ENCODE assay signal across 8 cellular contexts in the genomic region with DNA sequence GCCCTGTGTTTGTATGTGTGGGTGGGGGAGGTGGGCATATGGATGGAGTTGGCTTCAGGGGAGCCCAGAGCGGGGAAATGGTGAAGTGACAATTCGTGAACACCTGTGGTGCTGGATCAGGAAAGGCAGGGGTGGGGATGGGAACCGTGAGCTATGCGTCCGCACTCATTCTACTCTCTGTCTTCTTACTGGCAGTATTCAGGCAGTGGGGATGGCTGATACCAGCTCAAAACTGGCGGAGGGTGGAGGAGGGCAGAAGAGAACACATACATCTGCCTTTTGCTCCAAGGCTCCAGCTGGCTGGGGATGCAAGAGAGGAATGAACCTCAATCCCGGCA. TPM values are rescaled to one million over a fixed set of nuclear protein-coding genes. Genes with fewer than 3 reads are reported as not detected.
DNase-seq lines count a peak whose midpoint lies in the region; ATAC-seq and TF ChIP-seq lines count a peak whose summit lies in the region.
"Not testable (repeated sequence)": the region's sequence is repeated elsewhere in the genome, so short reads cannot be mapped to it uniquely, and the experiment has no call there.

No MANE protein-coding gene starts in this region.

- not testable (repeated sequence) for ATAC-seq in CD4-positive, CD25-positive, alpha-beta regulatory T cell (ENCODE audit: low read depth in 2 of 2); IMR-90 (ENCODE audit: low read depth)
- peak; percentile 31 for ATAC-seq in body of pancreas

- H3K9ac ChIP-seq in IMR-90 (ENCODE audit: low read depth, low read length): peak overlapping the region; percentile 76
- peak overlapping the region; percentile 57 to 85 for H3K9ac ChIP-seq in stomach smooth muscle (ENCODE audit: low read length in 2 of 2)

- H3K14ac ChIP-seq in IMR-90 (replicated peaks; ENCODE audit: low read depth, low read length): 0 out of 2 replicates have a peak overlapping the region, but pooled peaks have one; percentile 38

- TF ChIP-seq RAD21 in IMR-90 (IDR thresholded peaks at IDR 0.05; ENCODE audit: low read length): not testable (repeated sequence)

- peak overlapping the region in 2 of 3 donors; percentile 26 to 79 for H3K27ac Mint-ChIP-seq in CD4-positive, CD25-positive, alpha-beta regulatory T cell
- H3K27ac Mint-ChIP-seq in activated CD4-positive, alpha-beta T cell treated with anti-CD3 and anti-CD28 coated beads, Interleukin-2, amount 10 ng/mL, durations not matched to agents 7 days and 5 days: peak overlapping the region; percentile 88

- H4K5ac ChIP-seq in IMR-90 (ENCODE audit: low read depth, low read length): peak overlapping the region; percentile 90; the same call in 1 of the 2 replicates

- not testable (repeated sequence) for H3K9me3 Mint-ChIP-seq in CD4-positive, CD25-positive, alpha-beta regulatory T cell; activated CD4-positive, alpha-beta T cell treated with anti-CD3 and anti-CD28 coated beads, Interleukin-2, amount 10 ng/mL, durations not matched to agents 7 days and 5 days

- not testable (repeated sequence) for TF ChIP-seq CTCF in IMR-90 (conservative IDR thresholded peaks at IDR 0.05; ENCODE audit: low read depth, low read length); body of pancreas (IDR thresholded peaks at IDR 0.05); esophagus muscularis mucosa (IDR thresholded peaks at IDR 0.05); kidney epithelial cell (IDR thresholded peaks at IDR 0.05; ENCODE audit: insufficient read depth, low read length, poor library complexity, severe bottlenecking); osteoblast (IDR thresholded peaks at IDR 0.05; ENCODE audit: extremely low read depth, low read depth, low read length)

- not testable (repeated sequence) for H3K9me1 ChIP-seq in IMR-90 (ENCODE audit: insufficient read depth, low read length)

- not testable (repeated sequence) for TF ChIP-seq POLR2A in IMR-90 (IDR thresholded peaks at IDR 0.05; ENCODE audit: low read depth, low read length); body of pancreas (IDR thresholded peaks at IDR 0.05); esophagus muscularis mucosa (IDR thresholded peaks at IDR 0.05; ENCODE audit: low read depth)

- H3K79me2 ChIP-seq in osteoblast (ENCODE audit: insufficient read depth, low read length): not testable (repeated sequence)

- dilution Hi-C loops in IMR-90 (cut with HindIII; ENCODE audit: low sequenced_read_pairs, unreplicated experiment): not testable (repeated sequence)

- H3K79me1 ChIP-seq in IMR-90 (ENCODE audit: low read depth in 1 of 2, low read length in 2 of 2): not testable (repeated sequence)

- peak overlapping the region; percentile 95 for H2AFZ ChIP-seq in IMR-90 (replicated peaks; ENCODE audit: low read length, poor library complexity)
- H2AFZ ChIP-seq in osteoblast (ENCODE audit: low read length): not testable (repeated sequence)

- not testable (repeated sequence) for H3K9me3 ChIP-seq in CD4-positive, CD25-positive, alpha-beta regulatory T cell (ENCODE audit: control insufficient read depth in 2 of 2, low read length in 2 of 2); IMR-90 (ENCODE audit: control insufficient read depth, insufficient read depth, low read length); body of pancreas; esophagus muscularis mucosa; osteoblast (ENCODE audit: low read depth, low read length); stomach smooth muscle (ENCODE audit: control insufficient read depth in 2 of 2, low read length in 2 of 2)

- BruUV-seq in IMR-90 (replicated peaks; lab: Mats Ljungman, UMichigan): not testable (repeated sequence)

- in situ Hi-C loops in IMR-90 (cut with MboI; ENCODE audit: low sequenced_read_pairs): not testable (repeated sequence)

- H3K4me1 ChIP-seq in CD4-positive, CD25-positive, alpha-beta regulatory T cell (ENCODE audit: control insufficient read depth, insufficient read depth, low read length, poor library complexity, severe bottlenecking); IMR-90 (ENCODE audit: control insufficient read depth, insufficient read depth, low read length); body of pancreas; osteoblast (ENCODE audit: insufficient read depth, low read length); stomach smooth muscle (ENCODE audit: control insufficient read depth, insufficient read depth, low read length): not testable (repeated sequence)
- H3K4me1 ChIP-seq in esophagus muscularis mucosa: peaks cover 0 to 13% (median 6%) of the 10 kb centered on the region in 4 donors

- not testable (repeated sequence) for H2BK120ac ChIP-seq in IMR-90 (ENCODE audit: low read depth, low read length)

- H2AK9ac ChIP-seq in IMR-90 (replicated peaks; ENCODE audit: low read depth, low read length, poor library complexity): peak overlapping the region; percentile 72

- not testable (repeated sequence) for H2BK5ac ChIP-seq in IMR-90 (ENCODE audit: low read depth, low read length, poor library complexity, severe bottlenecking)

- not testable (repeated sequence) for H2BK20ac ChIP-seq in IMR-90 (ENCODE audit: low read depth, low read length)

- H2AK5ac ChIP-seq in IMR-90 (ENCODE audit: low read depth, low read length): peak overlapping the region; percentile 49; the same call in 1 of the 2 replicates

- no CpG with 5 or more reads among the region's 7 CpGs for WGBS in IMR-90 (ENCODE audit: extremely low coverage in 2 of 2, insufficient read length in 1 of 2), 2 experiments
- 17 to 22% methylated on average over 7 of the region's 7 CpGs for WGBS in body of pancreas, 2 donors
- WGBS in esophagus muscularis mucosa: 54% methylated on average over 7 of the region's 7 CpGs

- peak overlapping the region; percentile 87 to 97 (median 94) for H3K4me3 Mint-ChIP-seq in CD4-positive, CD25-positive, alpha-beta regulatory T cell
- peak overlapping the region; percentile 77 for H3K4me3 Mint-ChIP-seq in activated CD4-positive, alpha-beta T cell treated with anti-CD3 and anti-CD28 coated beads, Interleukin-2, amount 10 ng/mL, durations not matched to agents 7 days and 5 days

- peaks cover 2 to 20% (median 15%) of the 10 kb centered on the region in 4 donors for H3K4me1 Mint-ChIP-seq in CD4-positive, CD25-positive, alpha-beta regulatory T cell
- peaks cover 12% of the 10 kb centered on the region for H3K4me1 Mint-ChIP-seq in activated CD4-positive, alpha-beta T cell treated with anti-CD3 and anti-CD28 coated beads, Interleukin-2, amount 10 ng/mL, durations not matched to agents 7 days and 5 days

- intact Hi-C loops in IMR-90 (cut with micrococcal nuclease); body of pancreas (cut with DNase I); esophagus muscularis mucosa (cut with DNase I): not testable (repeated sequence)

- not testable (repeated sequence) for H4K20me1 ChIP-seq in IMR-90 (ENCODE audit: insufficient read depth, low read length); osteoblast (ENCODE audit: insufficient read depth, low read length)

- peak overlapping the region; percentile 31 for H3K4ac ChIP-seq in IMR-90 (ENCODE audit: low read depth, low read length)

- H3K4me2 ChIP-seq in IMR-90 (ENCODE audit: low read depth, low read length) (peak overlapping the region; percentile 93), osteoblast (ENCODE audit: insufficient read depth, low read length) (peak overlapping the region; percentile 61)

- not testable (repeated sequence) for H3K18ac ChIP-seq in IMR-90 (ENCODE audit: low read depth, low read length)

- H3K27me3 Mint-ChIP-seq in CD4-positive, CD25-positive, alpha-beta regulatory T cell; activated CD4-positive, alpha-beta T cell treated with anti-CD3 and anti-CD28 coated beads, Interleukin-2, amount 10 ng/mL, durations not matched to agents 7 days and 5 days: not testable (repeated sequence)

- POLR2A ChIA-PET in IMR-90 (lab: Charles Lee; ENCODE audit: unreplicated experiment); activated CD4-positive, alpha-beta T cell treated with anti-CD3 and anti-CD28 coated beads, Interleukin-2, amount 10 ng/mL, durations not matched to agents 7 days and 5 days (lab: Charles Lee): not testable (repeated sequence)

- H3K56ac ChIP-seq in IMR-90 (ENCODE audit: extremely low read depth, insufficient read depth, low read length): not testable (repeated sequence)

- not testable (repeated sequence) for H3K27me3 ChIP-seq in CD4-positive, CD25-positive, alpha-beta regulatory T cell (ENCODE audit: control insufficient read depth, insufficient read depth, low read length); IMR-90 (ENCODE audit: control insufficient read depth, insufficient read depth, low read length); body of pancreas; esophagus muscularis mucosa; kidney epithelial cell (ENCODE audit: control insufficient read depth, insufficient read depth, low read length); osteoblast (ENCODE audit: insufficient read depth, low read length); stomach smooth muscle (ENCODE audit: control insufficient read depth in 1 of 2, insufficient read depth in 2 of 2, low read length in 2 of 2)

- not testable (repeated sequence) for H3K27ac ChIP-seq in CD4-positive, CD25-positive, alpha-beta regulatory T cell (ENCODE audit: insufficient read depth, low read length, poor library complexity, severe bottlenecking); IMR-90 (ENCODE audit: insufficient read depth, low read length); osteoblast (ENCODE audit: low read depth, low read length); stomach smooth muscle (ENCODE audit: low read length)
- H3K27ac ChIP-seq in body of pancreas (peak overlapping the region in 1 of 4 donors; percentile 41), esophagus muscularis mucosa (replicated peaks in 1 of 4) (peak overlapping the region in 1 of 4 donors; percentile 63)

- H2BK15ac ChIP-seq in IMR-90 (ENCODE audit: low read depth, low read length): not testable (repeated sequence)

- DNase-seq in CD4-positive, CD25-positive, alpha-beta regulatory T cell; IMR-90; activated CD4-positive, alpha-beta T cell treated with anti-CD3 and anti-CD28 coated beads, Interleukin-2, amount 10 ng/mL, durations not matched to agents 7 days and 5 days; body of pancreas; esophagus muscularis mucosa (ENCODE audit: extremely low spot score); kidney epithelial cell (ENCODE audit: low read depth); osteoblast (ENCODE audit: insufficient read length, low spot score, missing footprints): not testable (repeated sequence)

- CTCF ChIA-PET in IMR-90 (lab: Yijun Ruan, JAX): interaction anchor here (0.9 kb wide), 1 partner anchor 16 kb away, joined by 3 read pairs; no protein-coding TSS in a partner anchor
- CTCF ChIA-PET in activated CD4-positive, alpha-beta T cell treated with anti-CD3 and anti-CD28 coated beads, Interleukin-2, amount 10 ng/mL, durations not matched to agents 7 days and 5 days (lab: Charles Lee): not testable (repeated sequence)

- H4K91ac ChIP-seq in IMR-90 (ENCODE audit: insufficient read depth, low read depth, low read length): not testable (repeated sequence)

- H4K8ac ChIP-seq in IMR-90 (ENCODE audit: low read depth in 2 of 2, low read length in 2 of 2): peak overlapping the region; percentile 63 to 98; a peak in 3 of 4 replicates

- not testable (repeated sequence) for TF ChIP-seq EP300 in esophagus muscularis mucosa (IDR thresholded peaks at IDR 0.05)

- peak overlapping the region; percentile 80 for H3K4me3 ChIP-seq in CD4-positive, CD25-positive, alpha-beta regulatory T cell (ENCODE audit: low read depth, low read length)
- peak overlapping the region; percentile 88 for H3K4me3 ChIP-seq in IMR-90 (ENCODE audit: insufficient read depth, low read depth, low read length)
- H3K4me3 ChIP-seq in body of pancreas: peak overlapping the region in 1 of 2 donors; percentile 25
- peak overlapping the region; percentile 49 to 60 (median 52) for H3K4me3 ChIP-seq in esophagus muscularis mucosa
- H3K4me3 ChIP-seq in kidney epithelial cell (ENCODE audit: low read depth, low read length): peak overlapping the region; percentile 50
- H3K4me3 ChIP-seq in osteoblast (ENCODE audit: insufficient read depth, low read length): peak overlapping the region; percentile 52
- H3K4me3 ChIP-seq in stomach smooth muscle (ENCODE audit: low read length in 2 of 2): peak overlapping the region; percentile 82

- not testable (repeated sequence) for H3K36me3 Mint-ChIP-seq in CD4-positive, CD25-positive, alpha-beta regulatory T cell; activated CD4-positive, alpha-beta T cell treated with anti-CD3 and anti-CD28 coated beads, Interleukin-2, amount 10 ng/mL, durations not matched to agents 7 days and 5 days (ENCODE audit: low read depth)

- not testable (repeated sequence) for H3K36me3 ChIP-seq in CD4-positive, CD25-positive, alpha-beta regulatory T cell (ENCODE audit: control insufficient read depth, insufficient read depth, low read length); IMR-90 (ENCODE audit: control insufficient read depth, insufficient read depth, low read length); body of pancreas (replicated peaks in 1 of 2; ENCODE audit: insufficient read depth in 1 of 2, low read depth in 2 of 2); esophagus muscularis mucosa; kidney epithelial cell (ENCODE audit: control insufficient read depth, insufficient read depth, low read length); osteoblast (ENCODE audit: insufficient read depth, low read length); stomach smooth muscle (ENCODE audit: control insufficient read depth in 2 of 2, insufficient read depth in 2 of 2, low read length in 2 of 2)

- not testable (repeated sequence) for H3K23ac ChIP-seq in IMR-90 (ENCODE audit: low read depth, low read length)

RNA-seq across cellular contexts. Expression of a gene that starts 0.6 kb away (rescaled TPM):
- total RNA-seq in CD4-positive, CD25-positive, alpha-beta regulatory T cell: 2.1 TPM
- 1 to 10 TPM in 2 of 4 donors, under 1 TPM in 2; 0.30 to 2.0 (median 0.98) TPM for polyA plus RNA-seq in CD4-positive, CD25-positive, alpha-beta regulatory T cell
- total RNA-seq in IMR-90 (2012; rRNA removed) (6.9 and 8.1 TPM in 2 replicates), body of pancreas (1 to 10 TPM in 1 of 2 donors, under 1 TPM in 1; 0.99 to 3.6 TPM), esophagus muscularis mucosa (1 to 10 TPM; 3.7 to 6.9 (median 4.6) TPM), kidney epithelial cell (3.1 and 9.5 TPM in 2 replicates), osteoblast (3.2 and 3.3 TPM in 2 replicates)
- 1.4 and 2.2 TPM in 2 replicates for polyA plus RNA-seq in IMR-90 (2012; rRNA removed)
- 0.90 and 0.99 TPM in 2 replicates for polyA plus RNA-seq in IMR-90 (2012; cell fraction: cytosol; rRNA removed)
- polyA plus RNA-seq in IMR-90 (2012; cell fraction: nucleus; rRNA removed; ENCODE audit: low replicate concordance): 0.63 and 2.3 TPM in 2 replicates
- 1 to 10 TPM; 1.2 to 1.4 TPM for total RNA-seq in activated CD4-positive, alpha-beta T cell treated with anti-CD3 and anti-CD28 coated beads, Interleukin-2, amount 10 ng/mL, durations not matched to agents 7 days and 5 days

RNA-seq across cellular contexts. Expression of a gene that starts 8.9 kb away (rescaled TPM):
- total RNA-seq in CD4-positive, CD25-positive, alpha-beta regulatory T cell: 1.2 TPM
- 1 to 10 TPM; 2.3 to 3.5 (median 2.7) TPM for polyA plus RNA-seq in CD4-positive, CD25-positive, alpha-beta regulatory T cell
- total RNA-seq in IMR-90 (2012; rRNA removed) (23.6 and 24.7 TPM in 2 replicates), body of pancreas (1 to 10 TPM; 6.2 to 7.3 TPM), esophagus muscularis mucosa (10 to 100 TPM in 3 of 4 donors, 1 to 10 TPM in 1; 5.4 to 14.9 (median 10.7) TPM), kidney epithelial cell (10.5 and 10.6 TPM in 2 replicates), osteoblast (10.9 and 11.8 TPM in 2 replicates)
- polyA plus RNA-seq in IMR-90 (2012; rRNA removed): 9.0 and 9.4 TPM in 2 replicates
- polyA plus RNA-seq in IMR-90 (2012; cell fraction: cytosol; rRNA removed): 4.3 and 5.1 TPM in 2 replicates
- 3.0 and 7.7 TPM in 2 replicates for polyA plus RNA-seq in IMR-90 (2012; cell fraction: nucleus; rRNA removed; ENCODE audit: low replicate concordance)
- under 1 TPM; 0.35 to 0.47 TPM for total RNA-seq in activated CD4-positive, alpha-beta T cell treated with anti-CD3 and anti-CD28 coated beads, Interleukin-2, amount 10 ng/mL, durations not matched to agents 7 days and 5 days
